In the genomic region with DNA sequence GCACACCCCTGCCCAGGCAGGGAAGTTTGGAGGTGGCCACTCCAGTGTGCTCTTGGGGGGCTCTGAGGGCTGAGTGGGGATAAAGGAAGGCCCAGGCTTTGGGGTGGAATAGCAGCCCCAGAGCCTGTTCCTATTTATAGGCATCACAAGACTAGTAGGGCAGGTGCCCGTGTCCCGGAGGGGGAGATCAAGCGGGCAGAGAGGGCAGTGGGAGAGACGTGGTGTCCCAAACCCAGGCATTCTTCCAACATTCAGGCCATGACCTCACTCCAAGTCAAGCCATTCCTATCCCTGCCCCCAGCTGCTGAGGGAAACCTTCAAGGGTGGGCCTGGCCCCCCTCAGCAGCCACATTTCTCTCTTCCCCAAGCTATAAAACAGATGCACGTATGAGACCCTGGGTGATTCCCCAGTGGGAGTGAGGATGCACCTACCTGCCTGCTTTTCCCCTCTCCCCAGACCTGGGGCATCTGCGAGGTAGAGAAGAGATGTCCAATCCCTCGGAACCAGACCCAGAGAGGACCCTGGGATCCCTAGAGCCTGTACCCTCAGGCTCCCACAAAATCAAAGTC, we compare ENCODE assay signal across 18 cellular contexts. TPM values are rescaled to one million over a fixed set of nuclear protein-coding genes. Genes with fewer than 3 reads are reported as not detected.
"Had no signal": no experiment of that assay in that cellular context is flagged by ENCODE, and none has a peak within 500 bp of the region (broad histone marks: within the 10 kb centered on the region; RNA-seq: fewer than 3 reads in every experiment).

No MANE protein-coding gene starts in this region.

- H3K4me1 ChIP-seq: pancreas, uterus had no signal

- ATAC-seq: pancreas; stimulated activated naive CD8-positive, alpha-beta T cell treated with anti-CD3 and anti-CD28 coated beads, Interleukin-15, Interleukin-2, amounts not matched to agents 100 U/mL and 50 U/mL, for 24 hours had no signal

- H3K36me3 Mint-ChIP-seq: memory B cell had no signal

- DNase-seq: activated CD4-positive, alpha-beta T cell treated with anti-CD3 and anti-CD28 coated beads for 4 hours; activated naive CD4-positive, alpha-beta T cell treated with anti-CD3 and anti-CD28 coated beads for 36 hours; central memory CD4-positive, alpha-beta T cell; cortex of kidney; hypothalamus; pancreas; SK-N-SH; spleen; stimulated activated CD4-positive, alpha-beta T cell treated with anti-CD3 and anti-CD28 coated beads, Interleukin-2, amount 100 ng/mL, for 24 hours; stimulated activated naive CD8-positive, alpha-beta T cell treated with anti-CD3 and anti-CD28 coated beads, Interleukin-15, Interleukin-2, amounts not matched to agents 100 U/mL and 50 U/mL, for 24 hours; T-helper 1 cell; uterus; WERI-Rb-1 had no signal

- H3K27ac ChIP-seq: pancreas, spleen, suprapubic skin, uterus, WERI-Rb-1 had no signal

- H3K4me3 ChIP-seq: pancreas, spleen, suprapubic skin, uterus had no signal

- H3K9ac ChIP-seq: SK-N-SH had no signal

- H3K27ac Mint-ChIP-seq: activated naive CD4-positive, alpha-beta T cell treated with anti-CD3 and anti-CD28 coated beads for 36 hours; activated T-helper 1 cell treated with anti-CD3 and anti-CD28 coated beads, Interleukin-12 subunit alpha, Interleukin-12 subunit beta, Interleukin-2, Interleukin-4 antibody, amounts not matched to agents 30 ng/mL and 10 ng/mL and 1 ng/mL, durations not matched to agents 14 hours and 24 hours and 36 hours; memory B cell; nephron had no signal

- H3K36me3 ChIP-seq: pancreas, suprapubic skin, uterus, WERI-Rb-1 had no signal

- H3K4me3 Mint-ChIP-seq: activated naive CD4-positive, alpha-beta T cell treated with anti-CD3 and anti-CD28 coated beads for 36 hours; activated T-helper 1 cell treated with anti-CD3 and anti-CD28 coated beads, Interleukin-12 subunit alpha, Interleukin-12 subunit beta, Interleukin-2, Interleukin-4 antibody, amounts not matched to agents 30 ng/mL and 10 ng/mL and 1 ng/mL, durations not matched to agents 14 hours and 24 hours and 36 hours; memory B cell had no signal

- H3K9me3 ChIP-seq: pancreas, SK-N-SH, spleen, suprapubic skin, uterus had no signal

- H3K27me3 ChIP-seq: pancreas, spleen, suprapubic skin, uterus had no signal

- H3K27me3 Mint-ChIP-seq: memory B cell had no signal

- H3K9me3 Mint-ChIP-seq: activated naive CD4-positive, alpha-beta T cell treated with anti-CD3 and anti-CD28 coated beads for 36 hours; activated T-helper 1 cell treated with anti-CD3 and anti-CD28 coated beads, Interleukin-12 subunit alpha, Interleukin-12 subunit beta, Interleukin-2, Interleukin-4 antibody, amounts not matched to agents 30 ng/mL and 10 ng/mL and 1 ng/mL, durations not matched to agents 14 hours and 24 hours and 36 hours; memory B cell; nephron had no signal

RNA-seq across cellular contexts. Expression of a gene that starts 18.5 kb away (rescaled TPM):
- total RNA-seq: epithelial cell of proximal tubule had no signal

RNA-seq across cellular contexts. Expression of a gene that starts 33.4 kb away (rescaled TPM):
- total RNA-seq: activated T-helper 1 cell treated with anti-CD3 and anti-CD28 coated beads, Interleukin-12 subunit alpha, Interleukin-12 subunit beta, Interleukin-2, Interleukin-4 antibody, amounts not matched to agents 30 ng/mL and 10 ng/mL and 1 ng/mL, durations not matched to agents 14 hours and 24 hours and 36 hours; epithelial cell of proximal tubule; uterus had no signal
- polyA plus RNA-seq: pancreas, SK-N-SH had no signal
